ENCODE assay signal across 1 cellular context in the genomic region with DNA sequence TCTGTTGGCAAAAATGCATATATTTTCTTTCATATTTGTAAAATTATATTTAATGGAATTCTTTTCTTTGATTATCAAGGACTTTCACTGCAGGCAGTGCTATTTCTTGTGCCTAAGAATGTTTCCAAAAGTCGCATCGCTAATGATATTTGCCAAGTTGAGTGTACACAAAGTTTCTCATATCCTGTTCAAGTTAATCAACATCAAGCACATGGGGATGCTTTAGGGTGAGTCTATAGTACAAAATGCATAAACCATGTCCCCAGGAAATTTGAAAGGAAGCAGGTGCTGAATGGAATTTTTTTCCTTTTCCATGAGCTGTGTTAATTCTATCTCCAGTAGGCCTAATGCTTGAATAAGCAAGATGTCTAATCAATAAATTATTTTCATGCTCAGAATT.
A peak's percentile ranks its signal among the peaks of the same experiment; 100 is the strongest.
TF ChIP-seq lines count a peak whose summit lies in the region.

No MANE protein-coding gene starts in this region.

TF ChIP-seq in HepG2, 621 proteins besides CTCF, POLR2A, EP300 and RAD21 (continued from another document and continues in another):
- TF ChIP-seq, protein P1, sequence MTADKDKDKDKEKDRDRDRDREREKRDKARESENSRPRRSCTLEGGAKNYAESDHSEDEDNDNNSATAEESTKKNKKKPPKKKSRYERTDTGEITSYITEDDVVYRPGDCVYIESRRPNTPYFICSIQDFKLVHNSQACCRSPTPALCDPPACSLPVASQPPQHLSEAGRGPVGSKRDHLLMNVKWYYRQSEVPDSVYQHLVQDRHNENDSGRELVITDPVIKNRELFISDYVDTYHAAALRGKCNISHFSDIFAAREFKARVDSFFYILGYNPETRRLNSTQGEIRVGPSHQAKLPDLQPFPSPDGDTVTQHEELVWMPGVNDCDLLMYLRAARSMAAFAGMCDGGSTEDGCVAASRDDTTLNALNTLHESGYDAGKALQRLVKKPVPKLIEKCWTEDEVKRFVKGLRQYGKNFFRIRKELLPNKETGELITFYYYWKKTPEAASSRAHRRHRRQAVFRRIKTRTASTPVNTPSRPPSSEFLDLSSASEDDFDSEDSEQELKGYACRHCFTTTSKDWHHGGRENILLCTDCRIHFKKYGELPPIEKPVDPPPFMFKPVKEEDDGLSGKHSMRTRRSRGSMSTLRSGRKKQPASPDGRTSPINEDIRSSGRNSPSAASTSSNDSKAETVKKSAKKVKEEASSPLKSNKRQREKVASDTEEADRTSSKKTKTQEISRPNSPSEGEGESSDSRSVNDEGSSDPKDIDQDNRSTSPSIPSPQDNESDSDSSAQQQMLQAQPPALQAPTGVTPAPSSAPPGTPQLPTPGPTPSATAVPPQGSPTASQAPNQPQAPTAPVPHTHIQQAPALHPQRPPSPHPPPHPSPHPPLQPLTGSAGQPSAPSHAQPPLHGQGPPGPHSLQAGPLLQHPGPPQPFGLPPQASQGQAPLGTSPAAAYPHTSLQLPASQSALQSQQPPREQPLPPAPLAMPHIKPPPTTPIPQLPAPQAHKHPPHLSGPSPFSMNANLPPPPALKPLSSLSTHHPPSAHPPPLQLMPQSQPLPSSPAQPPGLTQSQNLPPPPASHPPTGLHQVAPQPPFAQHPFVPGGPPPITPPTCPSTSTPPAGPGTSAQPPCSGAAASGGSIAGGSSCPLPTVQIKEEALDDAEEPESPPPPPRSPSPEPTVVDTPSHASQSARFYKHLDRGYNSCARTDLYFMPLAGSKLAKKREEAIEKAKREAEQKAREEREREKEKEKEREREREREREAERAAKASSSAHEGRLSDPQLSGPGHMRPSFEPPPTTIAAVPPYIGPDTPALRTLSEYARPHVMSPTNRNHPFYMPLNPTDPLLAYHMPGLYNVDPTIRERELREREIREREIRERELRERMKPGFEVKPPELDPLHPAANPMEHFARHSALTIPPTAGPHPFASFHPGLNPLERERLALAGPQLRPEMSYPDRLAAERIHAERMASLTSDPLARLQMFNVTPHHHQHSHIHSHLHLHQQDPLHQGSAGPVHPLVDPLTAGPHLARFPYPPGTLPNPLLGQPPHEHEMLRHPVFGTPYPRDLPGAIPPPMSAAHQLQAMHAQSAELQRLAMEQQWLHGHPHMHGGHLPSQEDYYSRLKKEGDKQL (CRISPR knock-in tag; IDR thresholded peaks at IDR 0.05; ENCODE audit: low read depth) = no peak
- no peak for TF ChIP-seq ZNF24 (IDR thresholded peaks at IDR 0.05)
- no peak for TF ChIP-seq CHD2 (IDR thresholded peaks at IDR 0.05; ENCODE audit: low read depth, low read length)
- TF ChIP-seq SP1 (IDR thresholded peaks at IDR 0.05) = no peak
- TF ChIP-seq SP1 (CRISPR knock-in tag; IDR thresholded peaks at IDR 0.05) = no peak
- TF ChIP-seq SMAD3 (CRISPR knock-in tag; IDR thresholded peaks at IDR 0.05) = no peak
- no peak for TF ChIP-seq PPARG (CRISPR knock-in tag; conservative IDR thresholded peaks at IDR 0.05)
- no peak for TF ChIP-seq ZMYM3 (CRISPR knock-in tag; IDR thresholded peaks at IDR 0.05)
- no peak for TF ChIP-seq FOXA1 (IDR thresholded peaks at IDR 0.05)
- peak; percentile 75 for TF ChIP-seq FOXA1 (CRISPR knock-in tag; IDR thresholded peaks at IDR 0.05)
- TF ChIP-seq ZNF333 (CRISPR knock-in tag; IDR thresholded peaks at IDR 0.05; ENCODE audit: borderline replicate concordance) = no peak
- no peak for TF ChIP-seq FUBP1 (CRISPR knock-in tag; IDR thresholded peaks at IDR 0.05; ENCODE audit: borderline replicate concordance)
- peak; percentile 66 for TF ChIP-seq SAP130 (CRISPR knock-in tag; IDR thresholded peaks at IDR 0.05; ENCODE audit: low read depth)
- 0 out of 2 replicates have a peak, but pooled peaks have one; percentile 31 for TF ChIP-seq ARID3A (IDR thresholded peaks at IDR 0.05; ENCODE audit: low read depth, low read length)
- TF ChIP-seq, protein P2, sequence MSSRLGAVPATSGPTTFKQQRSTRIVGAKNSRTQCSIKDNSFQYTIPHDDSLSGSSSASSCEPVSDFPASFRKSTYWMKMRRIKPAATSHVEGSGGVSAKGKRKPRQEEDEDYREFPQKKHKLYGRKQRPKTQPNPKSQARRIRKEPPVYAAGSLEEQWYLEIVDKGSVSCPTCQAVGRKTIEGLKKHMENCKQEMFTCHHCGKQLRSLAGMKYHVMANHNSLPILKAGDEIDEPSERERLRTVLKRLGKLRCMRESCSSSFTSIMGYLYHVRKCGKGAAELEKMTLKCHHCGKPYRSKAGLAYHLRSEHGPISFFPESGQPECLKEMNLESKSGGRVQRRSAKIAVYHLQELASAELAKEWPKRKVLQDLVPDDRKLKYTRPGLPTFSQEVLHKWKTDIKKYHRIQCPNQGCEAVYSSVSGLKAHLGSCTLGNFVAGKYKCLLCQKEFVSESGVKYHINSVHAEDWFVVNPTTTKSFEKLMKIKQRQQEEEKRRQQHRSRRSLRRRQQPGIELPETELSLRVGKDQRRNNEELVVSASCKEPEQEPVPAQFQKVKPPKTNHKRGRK (CRISPR knock-in tag; IDR thresholded peaks at IDR 0.05) = no peak
- TF ChIP-seq RORA (CRISPR knock-in tag; IDR thresholded peaks at IDR 0.05) = no peak
- no peak for TF ChIP-seq ZNF317 (CRISPR knock-in tag; IDR thresholded peaks at IDR 0.05)
- TF ChIP-seq KMT2B (CRISPR knock-in tag; IDR thresholded peaks at IDR 0.05) = no peak
- TF ChIP-seq ZNF792 (CRISPR knock-in tag; IDR thresholded peaks at IDR 0.05) = no peak
- TF ChIP-seq, protein P3, sequence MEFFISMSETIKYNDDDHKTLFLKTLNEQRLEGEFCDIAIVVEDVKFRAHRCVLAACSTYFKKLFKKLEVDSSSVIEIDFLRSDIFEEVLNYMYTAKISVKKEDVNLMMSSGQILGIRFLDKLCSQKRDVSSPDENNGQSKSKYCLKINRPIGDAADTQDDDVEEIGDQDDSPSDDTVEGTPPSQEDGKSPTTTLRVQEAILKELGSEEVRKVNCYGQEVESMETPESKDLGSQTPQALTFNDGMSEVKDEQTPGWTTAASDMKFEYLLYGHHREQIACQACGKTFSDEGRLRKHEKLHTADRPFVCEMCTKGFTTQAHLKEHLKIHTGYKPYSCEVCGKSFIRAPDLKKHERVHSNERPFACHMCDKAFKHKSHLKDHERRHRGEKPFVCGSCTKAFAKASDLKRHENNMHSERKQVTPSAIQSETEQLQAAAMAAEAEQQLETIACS (CRISPR knock-in tag; IDR thresholded peaks at IDR 0.05) = no peak
- TF ChIP-seq HOXA5 (CRISPR knock-in tag; IDR thresholded peaks at IDR 0.05) = no peak
- TF ChIP-seq RXRB (CRISPR knock-in tag; IDR thresholded peaks at IDR 0.05; ENCODE audit: borderline replicate concordance) = peak; percentile 74; the same call in 1 of the 2 replicates
- no peak for TF ChIP-seq SMC3 (IDR thresholded peaks at IDR 0.05; ENCODE audit: low read length)
- TF ChIP-seq, protein P4, sequence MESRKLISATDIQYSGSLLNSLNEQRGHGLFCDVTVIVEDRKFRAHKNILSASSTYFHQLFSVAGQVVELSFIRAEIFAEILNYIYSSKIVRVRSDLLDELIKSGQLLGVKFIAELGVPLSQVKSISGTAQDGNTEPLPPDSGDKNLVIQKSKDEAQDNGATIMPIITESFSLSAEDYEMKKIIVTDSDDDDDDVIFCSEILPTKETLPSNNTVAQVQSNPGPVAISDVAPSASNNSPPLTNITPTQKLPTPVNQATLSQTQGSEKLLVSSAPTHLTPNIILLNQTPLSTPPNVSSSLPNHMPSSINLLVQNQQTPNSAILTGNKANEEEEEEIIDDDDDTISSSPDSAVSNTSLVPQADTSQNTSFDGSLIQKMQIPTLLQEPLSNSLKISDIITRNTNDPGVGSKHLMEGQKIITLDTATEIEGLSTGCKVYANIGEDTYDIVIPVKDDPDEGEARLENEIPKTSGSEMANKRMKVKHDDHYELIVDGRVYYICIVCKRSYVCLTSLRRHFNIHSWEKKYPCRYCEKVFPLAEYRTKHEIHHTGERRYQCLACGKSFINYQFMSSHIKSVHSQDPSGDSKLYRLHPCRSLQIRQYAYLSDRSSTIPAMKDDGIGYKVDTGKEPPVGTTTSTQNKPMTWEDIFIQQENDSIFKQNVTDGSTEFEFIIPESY (CRISPR knock-in tag; IDR thresholded peaks at IDR 0.05) = no peak
- TF ChIP-seq SAFB2 (CRISPR knock-in tag; IDR thresholded peaks at IDR 0.05; ENCODE audit: borderline replicate concordance, low read depth) = no peak
- TF ChIP-seq TOE1 (CRISPR knock-in tag; IDR thresholded peaks at IDR 0.05) = no peak
- no peak for TF ChIP-seq TFAP4 (IDR thresholded peaks at IDR 0.05; ENCODE audit: borderline replicate concordance, low read depth)
- no peak for TF ChIP-seq ATF1 (CRISPR knock-in tag; IDR thresholded peaks at IDR 0.05)
- TF ChIP-seq ZFP36 (IDR thresholded peaks at IDR 0.05; ENCODE audit: borderline replicate concordance, low read depth, low read length, partially characterized antibody) = no peak
- TF ChIP-seq PRDM4 (CRISPR knock-in tag; IDR thresholded peaks at IDR 0.05; ENCODE audit: borderline replicate concordance) = no peak
- peak; percentile 48; the same call in 1 of the 2 replicates for TF ChIP-seq FOXO1 (CRISPR knock-in tag; IDR thresholded peaks at IDR 0.05)
- TF ChIP-seq MTA3 (CRISPR knock-in tag; IDR thresholded peaks at IDR 0.05) = no peak
- TF ChIP-seq GPN1 (CRISPR knock-in tag; IDR thresholded peaks at IDR 0.05; ENCODE audit: borderline replicate concordance) = no peak
- no peak for TF ChIP-seq DR1 (CRISPR knock-in tag; IDR thresholded peaks at IDR 0.05)
- TF ChIP-seq ZNF839 (CRISPR knock-in tag; IDR thresholded peaks at IDR 0.05; ENCODE audit: borderline replicate concordance) = no peak
- no peak for TF ChIP-seq ZNF138 (CRISPR knock-in tag; IDR thresholded peaks at IDR 0.05; ENCODE audit: low read depth)
